Comparison of ENCODE assay signal across 8 cellular contexts in genomic region chr11:67482275-67482735, GRCh38. TPM values are rescaled to one million over a fixed set of nuclear protein-coding genes. Genes with fewer than 3 reads are reported as not detected.
DNase-seq lines count a peak whose midpoint lies in the region; ATAC-seq, FAIRE-seq and TF ChIP-seq lines count a peak whose summit lies in the region.

No MANE protein-coding gene starts in this region.

- H3K27me3 ChIP-seq in heart right ventricle (peaks cover 0 to 6% (median 0%) of the 10 kb centered on the region in 7 donors), thymus (ENCODE audit: control insufficient read depth, insufficient read depth) (no peaks in the 10 kb centered on the region)

- H3K4me1 ChIP-seq in heart right ventricle (peaks cover 8 to 48% (median 23%) of the 10 kb centered on the region in 9 donors), kidney (ENCODE audit: control insufficient read depth in 1 of 2, insufficient read depth in 1 of 2, low read depth in 1 of 2, low read length in 2 of 2) (peaks cover 9 to 19% of the 10 kb centered on the region in 2 donors), thymus (ENCODE audit: control insufficient read depth, insufficient read depth, low read length) (peaks cover 17% of the 10 kb centered on the region)

- H3K36me3 ChIP-seq in heart right ventricle, result peaks cover 0 to 12% (median 0%) of the 10 kb centered on the region in 9 donors
- H3K36me3 ChIP-seq in kidney (ENCODE audit: control insufficient read depth in 1 of 2, insufficient read depth in 2 of 2, low read length in 2 of 2), result peaks cover 0 to 2% of the 10 kb centered on the region in 2 donors
- peaks cover 4% of the 10 kb centered on the region for H3K36me3 ChIP-seq in thymus (ENCODE audit: control insufficient read depth, insufficient read depth)

- DNase-seq in heart right ventricle (peak in 1 of 2 donors; percentile 3), left ventricle myocardium superior (no peak), kidney (peak; percentile 71), Ammon's horn (ENCODE audit: low spot score) (no peak), NCI-H526 (lab: John Stamatoyannopoulos, UW) (no peak)
- no peak for DNase-seq in activated CD4-positive, alpha-beta memory T cell treated with anti-CD3 and anti-CD28 coated beads, Interleukin-2, amount 10 ng/mL, durations not matched to agents 7 days and 5 days

- WGBS in heart right ventricle, 2 donors, result 53 to 56% methylated on average over 18 of the region's 18 CpGs
- WGBS in thymus, result 42% methylated on average over 18 of the region's 18 CpGs

- peak overlapping the region; percentile 89 for H3K4me3 Mint-ChIP-seq in activated CD4-positive, alpha-beta memory T cell treated with anti-CD3 and anti-CD28 coated beads, Interleukin-2, amount 10 ng/mL, durations not matched to agents 7 days and 5 days

- H3K27ac Mint-ChIP-seq in activated CD4-positive, alpha-beta memory T cell treated with anti-CD3 and anti-CD28 coated beads, Interleukin-2, amount 10 ng/mL, durations not matched to agents 7 days and 5 days, result peak overlapping the region; percentile 99

- TF ChIP-seq CTCF in heart right ventricle (IDR thresholded peaks at IDR 0.05) (no peak), kidney (IDR thresholded peaks at IDR 0.05; ENCODE audit: borderline replicate concordance, extremely low read depth, insufficient read depth) (no peak)

- no peak for FAIRE-seq in kidney (lab: Jason Lieb, UNC)

- no peaks in the 10 kb centered on the region for H3K9me3 ChIP-seq in heart right ventricle
- H3K9me3 ChIP-seq in kidney (ENCODE audit: control insufficient read depth in 1 of 2, low read length in 2 of 2), result no peaks in the 10 kb centered on the region
- no peaks in the 10 kb centered on the region for H3K9me3 ChIP-seq in thymus (ENCODE audit: control insufficient read depth)

- H3K36me3 Mint-ChIP-seq in activated CD4-positive, alpha-beta memory T cell treated with anti-CD3 and anti-CD28 coated beads, Interleukin-2, amount 10 ng/mL, durations not matched to agents 7 days and 5 days (ENCODE audit: low read depth), result peaks cover 21% of the 10 kb centered on the region

- intact Hi-C loops in heart right ventricle (cut with DNase I), result loop anchor here in 2 of 10 donors (2.0 to 5.0 kb wide), 2 partner anchors 24 to 80 kb away; partner anchors contain the start of genes PPP1CA (in 1 of the 2) and TBC1D10C (in 1 of the 2)
- intact Hi-C loops in left ventricle myocardium superior (cut with micrococcal nuclease), result no loop called here
- intact Hi-C loops in kidney (cut with DNase I), result no loop called here

- ATAC-seq in heart right ventricle, result peak in 3 of 8 donors; percentile 0 to 30 (median 4)
- ATAC-seq in left ventricle myocardium superior, result no peak
- ATAC-seq in GM18909 (IDR thresholded peaks at IDR 0.05; ENCODE audit: poor library complexity, unreplicated experiment), result no peak

- H3K27me3 Mint-ChIP-seq in activated CD4-positive, alpha-beta memory T cell treated with anti-CD3 and anti-CD28 coated beads, Interleukin-2, amount 10 ng/mL, durations not matched to agents 7 days and 5 days, result no peaks in the 10 kb centered on the region

- no peaks in the 10 kb centered on the region for H3K9me3 Mint-ChIP-seq in activated CD4-positive, alpha-beta memory T cell treated with anti-CD3 and anti-CD28 coated beads, Interleukin-2, amount 10 ng/mL, durations not matched to agents 7 days and 5 days

- H3K9ac ChIP-seq in kidney (ENCODE audit: low read length in 2 of 2), result peak overlapping the region; percentile 33 to 83

- H3K4me3 ChIP-seq in heart right ventricle, result peak overlapping the region; percentile 4 to 66 (median 55)
- peak overlapping the region; percentile 67 to 95 for H3K4me3 ChIP-seq in kidney (ENCODE audit: low read length in 2 of 2)
- H3K4me3 ChIP-seq in thymus (ENCODE audit: low read length), result peak overlapping the region; percentile 44

- CTCF ChIA-PET in activated CD4-positive, alpha-beta memory T cell treated with anti-CD3 and anti-CD28 coated beads, Interleukin-2, amount 10 ng/mL, durations not matched to agents 7 days and 5 days (lab: Charles Lee), result interaction anchor here (0.6 to 1.5 kb wide), 8 partner anchors 14 to 131 kb away, joined by 3 to 4 read pairs (median 3); partner anchors contain the start of genes POLD4 and RAD9A

- peak overlapping the region in 9 of 10 donors; percentile 77 to 93 (median 86) for H3K27ac ChIP-seq in heart right ventricle
- H3K27ac ChIP-seq in kidney (ENCODE audit: low read depth in 2 of 2, low read length in 2 of 2), result peak overlapping the region; percentile 79 to 87
- H3K27ac ChIP-seq in thymus (ENCODE audit: low read depth), result peak overlapping the region; percentile 93

- peaks cover 47% of the 10 kb centered on the region for H3K4me1 Mint-ChIP-seq in activated CD4-positive, alpha-beta memory T cell treated with anti-CD3 and anti-CD28 coated beads, Interleukin-2, amount 10 ng/mL, durations not matched to agents 7 days and 5 days

- POLR2A ChIA-PET in activated CD4-positive, alpha-beta memory T cell treated with anti-CD3 and anti-CD28 coated beads, Interleukin-2, amount 10 ng/mL, durations not matched to agents 7 days and 5 days (lab: Charles Lee), result interaction anchor here (0.6 to 6.9 kb wide), 19 partner anchors 10 to 1702 kb away, joined by 3 to 94 read pairs (median 4); partner anchors contain the start of genes ANKRD13D, CDK2AP2, PITPNM1 and POLD4

RNA-seq across cellular contexts. Expression of gene AIP, which starts 0.5 kb away (rescaled TPM):
- total RNA-seq in heart right ventricle (10 to 100 TPM; 37.5 to 63.0 (median 49.8) TPM), left ventricle myocardium superior (51.3 TPM), kidney (61.5 TPM)
- polyA plus RNA-seq in heart right ventricle (100 to 1,000 TPM in 1 of 2 donors, 10 to 100 TPM in 1; 74.8 to 104 TPM), kidney (ENCODE audit: insufficient read depth, low read depth, low replicate concordance) (135 TPM), thymus (96.4 TPM)
- 100 to 1,000 TPM; 152 to 159 TPM for total RNA-seq in activated CD4-positive, alpha-beta memory T cell treated with anti-CD3 and anti-CD28 coated beads, Interleukin-2, amount 10 ng/mL, durations not matched to agents 7 days and 5 days

RNA-seq across cellular contexts. Expression of gene TMEM134, which starts 13.3 kb away (rescaled TPM):
- total RNA-seq in heart right ventricle (100 to 1,000 TPM in 1 of 10 donors, 10 to 100 TPM in 9; 69.8 to 104 (median 81.2) TPM), left ventricle myocardium superior (91.5 TPM), kidney (65.5 TPM)
- polyA plus RNA-seq in heart right ventricle (10 to 100 TPM; 78.0 to 94.4 TPM), kidney (ENCODE audit: insufficient read depth, low read depth, low replicate concordance) (127 TPM), thymus (96.3 TPM)
- total RNA-seq in activated CD4-positive, alpha-beta memory T cell treated with anti-CD3 and anti-CD28 coated beads, Interleukin-2, amount 10 ng/mL, durations not matched to agents 7 days and 5 days, result 10 to 100 TPM; 36.3 to 37.6 TPM

RNA-seq across cellular contexts. Expression of gene PITPNM1, which starts 22.9 kb away (rescaled TPM):
- total RNA-seq in heart right ventricle (10 to 100 TPM; 21.3 to 68.9 (median 28.8) TPM), left ventricle myocardium superior (45.5 TPM), kidney (74.7 TPM)
- polyA plus RNA-seq in heart right ventricle (10 to 100 TPM; 24.9 to 40.1 TPM), kidney (ENCODE audit: insufficient read depth, low read depth, low replicate concordance) (19.3 TPM), thymus (57.2 TPM)
- 100 to 1,000 TPM; 116 to 120 TPM for total RNA-seq in activated CD4-positive, alpha-beta memory T cell treated with anti-CD3 and anti-CD28 coated beads, Interleukin-2, amount 10 ng/mL, durations not matched to agents 7 days and 5 days

RNA-seq across cellular contexts. Expression of gene CDK2AP2, which starts 25.7 kb away (rescaled TPM):
- total RNA-seq in heart right ventricle, result 10 to 100 TPM; 29.3 to 94.1 (median 53.4) TPM
- 100 to 1,000 TPM in 1 of 2 donors, 10 to 100 TPM in 1; 80.0 to 602 TPM for polyA plus RNA-seq in heart right ventricle
- total RNA-seq in left ventricle myocardium superior, result 55.0 TPM
- total RNA-seq in activated CD4-positive, alpha-beta memory T cell treated with anti-CD3 and anti-CD28 coated beads, Interleukin-2, amount 10 ng/mL, durations not matched to agents 7 days and 5 days, result 100 to 1,000 TPM; 116 to 119 TPM
- 98.4 TPM for total RNA-seq in kidney
- 188 TPM for polyA plus RNA-seq in kidney (ENCODE audit: insufficient read depth, low read depth, low replicate concordance)
- 51.2 TPM for polyA plus RNA-seq in thymus

RNA-seq across cellular contexts. Expression of gene CABP4, which starts 27.2 kb away (rescaled TPM):
- 1 to 10 TPM in 2 of 10 donors, under 1 TPM in 7, not detected in 1; 0.17 to 1.5 (median 0.70) TPM for total RNA-seq in heart right ventricle
- 1 to 10 TPM in 1 of 2 donors, under 1 TPM in 1; 0.39 to 1.5 TPM for polyA plus RNA-seq in heart right ventricle
- 0.64 TPM for total RNA-seq in left ventricle myocardium superior
- 1 to 10 TPM; 2.3 to 3.3 TPM for total RNA-seq in activated CD4-positive, alpha-beta memory T cell treated with anti-CD3 and anti-CD28 coated beads, Interleukin-2, amount 10 ng/mL, durations not matched to agents 7 days and 5 days
- total RNA-seq in kidney, result 3.1 TPM
- 0.49 TPM for polyA plus RNA-seq in kidney (ENCODE audit: insufficient read depth, low read depth, low replicate concordance)
- 1.6 TPM for polyA plus RNA-seq in thymus
